Comparison of ENCODE assay signal across 12 cellular contexts in the genomic region with DNA sequence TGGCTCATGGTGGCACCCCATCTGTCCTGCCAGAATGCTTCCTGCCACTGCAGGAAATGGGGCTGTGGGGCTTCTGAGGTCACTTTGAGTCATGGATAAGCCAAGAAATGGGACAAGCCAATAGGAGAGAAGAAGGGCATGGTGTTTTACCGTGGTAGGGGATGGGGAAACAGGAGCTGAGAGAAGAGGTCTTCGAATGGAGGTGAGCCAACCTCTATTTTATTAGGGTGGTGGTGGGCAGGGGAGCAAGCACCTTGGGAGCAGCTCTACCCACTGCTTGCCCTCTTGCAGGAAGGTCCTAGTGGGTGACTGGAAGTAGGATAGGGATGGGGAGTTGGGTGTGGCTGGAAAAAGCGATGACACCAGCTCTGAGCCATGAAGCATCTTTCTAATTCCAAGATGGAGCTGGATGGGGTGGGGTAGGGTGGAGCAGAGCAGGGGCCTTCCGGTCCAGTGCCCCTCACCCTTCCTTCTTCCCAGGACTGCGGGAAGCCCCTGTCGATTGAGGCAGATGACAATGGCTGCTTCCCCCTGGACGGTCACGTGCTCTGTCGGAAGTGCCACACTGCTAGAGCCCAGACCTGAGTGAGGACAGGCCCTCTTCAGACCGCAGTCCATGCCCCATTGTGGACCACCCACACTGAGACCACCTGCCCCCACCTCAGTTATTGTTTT. TPM values are rescaled to one million over a fixed set of nuclear protein-coding genes. Genes with fewer than 3 reads are reported as not detected.
A peak's percentile ranks its signal among the peaks of the same experiment; 100 is the strongest.
DNase-seq lines count a peak whose midpoint lies in the region; ATAC-seq and TF ChIP-seq lines count a peak whose summit lies in the region.
"Had no signal": no experiment of that assay in that cellular context is flagged by ENCODE, and none has a peak within 500 bp of the region (broad histone marks: within the 10 kb centered on the region; RNA-seq: fewer than 3 reads in every experiment).

No MANE protein-coding gene starts in this region.

- H3K79me1 ChIP-seq in mesenchymal stem cell (replicated peaks; ENCODE audit: low read length, poor library complexity, severe bottlenecking) = peaks cover 9% of the 10 kb centered on the region

- WGBS in mesenchymal stem cell = 94% methylated on average over 10 of the region's 10 CpGs
- WGBS in ovary, 3 donors = 88 to 92% (median 91%) methylated on average over 10 of the region's 10 CpGs

- no peak overlapping the region for H2BK5ac ChIP-seq in mesenchymal stem cell (ENCODE audit: low read depth, low read length, poor library complexity, severe bottlenecking)

- no peak overlapping the region for H2AK5ac ChIP-seq in mesenchymal stem cell (ENCODE audit: low read length, severe bottlenecking)

- H3K9ac ChIP-seq in mesenchymal stem cell (ENCODE audit: low read length) (peak overlapping the region; percentile 92), MM.1S (ENCODE audit: low read length) (no peak overlapping the region)

- H3K9me3 Mint-ChIP-seq in natural killer cell treated with Interleukin-12 subunit alpha and Interleukin-12 subunit beta and Interleukin-15 and Interleukin-18, amount 100 ng/mL, for 72 hours = no peaks in the 10 kb centered on the region
- H3K9me3 Mint-ChIP-seq in natural killer cell = no peaks in the 10 kb centered on the region
- no peaks in the 10 kb centered on the region for H3K9me3 Mint-ChIP-seq in activated naive CD8-positive, alpha-beta T cell treated with anti-CD3 and anti-CD28 coated beads, Interleukin-2, amount 10 ng/mL, durations not matched to agents 7 days and 5 days
- H3K9me3 Mint-ChIP-seq: naive B cell had no signal

- no peak overlapping the region for H4K91ac ChIP-seq in mesenchymal stem cell (ENCODE audit: low read length)

- no peak overlapping the region for H3K14ac ChIP-seq in mesenchymal stem cell (ENCODE audit: low read length in 2 of 2)

- no peak for TF ChIP-seq CTCF in natural killer cell (IDR thresholded peaks at IDR 0.05)
- no peak for TF ChIP-seq CTCF in MM.1S (IDR thresholded peaks at IDR 0.05; ENCODE audit: low read length)
- no peak for TF ChIP-seq CTCF in GM20000 (IDR thresholded peaks at IDR 0.05; ENCODE audit: extremely low read depth, missing control alignments)
- no peak for TF ChIP-seq CTCF in ovary (IDR thresholded peaks at IDR 0.05)

- no peaks in the 10 kb centered on the region for H3K36me3 Mint-ChIP-seq in natural killer cell treated with Interleukin-12 subunit alpha and Interleukin-12 subunit beta and Interleukin-15 and Interleukin-18, amount 100 ng/mL, for 72 hours
- no peaks in the 10 kb centered on the region for H3K36me3 Mint-ChIP-seq in natural killer cell
- peaks cover 19% of the 10 kb centered on the region for H3K36me3 Mint-ChIP-seq in activated naive CD8-positive, alpha-beta T cell treated with anti-CD3 and anti-CD28 coated beads, Interleukin-2, amount 10 ng/mL, durations not matched to agents 7 days and 5 days

- no peak for ATAC-seq in natural killer cell treated with Interleukin-12 subunit alpha and Interleukin-12 subunit beta and Interleukin-15 and Interleukin-18, amount 100 ng/mL, for 72 hours
- no peak for ATAC-seq in natural killer cell
- no peak for ATAC-seq in activated naive CD8-positive, alpha-beta T cell treated with anti-CD3 and anti-CD28 coated beads, Interleukin-2, amount 10 ng/mL, durations not matched to agents 7 days and 5 days (ENCODE audit: low read depth)

- no peak overlapping the region for H3K4me3 Mint-ChIP-seq in natural killer cell treated with Interleukin-12 subunit alpha and Interleukin-12 subunit beta and Interleukin-15 and Interleukin-18, amount 100 ng/mL, for 72 hours
- H3K4me3 Mint-ChIP-seq in natural killer cell = no peak overlapping the region
- no peak overlapping the region for H3K4me3 Mint-ChIP-seq in activated naive CD8-positive, alpha-beta T cell treated with anti-CD3 and anti-CD28 coated beads, Interleukin-2, amount 10 ng/mL, durations not matched to agents 7 days and 5 days
- H3K4me3 Mint-ChIP-seq: naive B cell had no signal

- H3K4me2 ChIP-seq in mesenchymal stem cell (ENCODE audit: low read length, poor library complexity, severe bottlenecking) (no peak overlapping the region), MM.1S (ENCODE audit: low read depth, low read length) (no peak overlapping the region)

- no peak overlapping the region for H2BK15ac ChIP-seq in mesenchymal stem cell (ENCODE audit: low read depth, poor library complexity, severe bottlenecking)

- peaks cover 72 to 76% of the 10 kb centered on the region in 2 experiments for H3K36me3 ChIP-seq in mesenchymal stem cell (ENCODE audit: control insufficient read depth in 1 of 2, insufficient read depth in 2 of 2, low read depth in 1 of 2, low read length in 2 of 2)
- H3K36me3 ChIP-seq in MM.1S (replicated peaks; ENCODE audit: insufficient read depth, low read length) = no peaks in the 10 kb centered on the region
- no peaks in the 10 kb centered on the region for H3K36me3 ChIP-seq in ovary

- no peaks in the 10 kb centered on the region for H4K20me1 ChIP-seq in MM.1S (ENCODE audit: insufficient read depth, low read length)

- peak overlapping the region; percentile 43 to 59 for H3K27ac Mint-ChIP-seq in natural killer cell treated with Interleukin-12 subunit alpha and Interleukin-12 subunit beta and Interleukin-15 and Interleukin-18, amount 100 ng/mL, for 72 hours
- H3K27ac Mint-ChIP-seq in natural killer cell = peak overlapping the region in 1 of 2 donors; percentile 65
- peak overlapping the region; percentile 24 for H3K27ac Mint-ChIP-seq in activated naive CD8-positive, alpha-beta T cell treated with anti-CD3 and anti-CD28 coated beads, Interleukin-2, amount 10 ng/mL, durations not matched to agents 7 days and 5 days

- no peak overlapping the region for H3K23ac ChIP-seq in mesenchymal stem cell (ENCODE audit: low read length in 2 of 2)

- H3K27me3 ChIP-seq in mesenchymal stem cell (ENCODE audit: control insufficient read depth in 1 of 2, insufficient read depth in 1 of 2, low read length in 2 of 2) (no peaks in the 10 kb centered on the region), MM.1S (replicated peaks; ENCODE audit: insufficient read depth, low read length) (no peaks in the 10 kb centered on the region), ovary (no peaks in the 10 kb centered on the region)

- no peak for TF ChIP-seq EP300 in ovary (IDR thresholded peaks at IDR 0.05)

- no peak overlapping the region for H4K8ac ChIP-seq in mesenchymal stem cell (ENCODE audit: low read length)

- H2BK120ac ChIP-seq in mesenchymal stem cell (ENCODE audit: low read depth, low read length) = no peak overlapping the region

- H3K4ac ChIP-seq in mesenchymal stem cell (ENCODE audit: low read depth in 1 of 2, low read length in 2 of 2) = no peak overlapping the region

- no peak for DNase-seq in natural killer cell treated with Interleukin-12 subunit alpha and Interleukin-12 subunit beta and Interleukin-15 and Interleukin-18, amount 100 ng/mL, for 72 hours (ENCODE audit: low spot score)
- DNase-seq in natural killer cell (no peak), mesenchymal stem cell (no peak), MM.1S (no peak), GM20000 (ENCODE audit: low spot score) (no peak), cerebellar nuclear complex (lab: John Stamatoyannopoulos, UW) (no peak), ovary (no peak)
- DNase-seq in activated naive CD8-positive, alpha-beta T cell treated with anti-CD3 and anti-CD28 coated beads, Interleukin-2, amount 10 ng/mL, durations not matched to agents 7 days and 5 days = no peak
- DNase-seq: naive B cell, NCI-H1105, NCI-H510A treated with DMSO at 0.1 percent for 48 hours had no signal

- H3K4me1 ChIP-seq in mesenchymal stem cell (ENCODE audit: control insufficient read depth, insufficient read depth, low read depth, low read length) (peaks cover 49% of the 10 kb centered on the region), MM.1S (ENCODE audit: low read length) (no peaks in the 10 kb centered on the region), ovary (ENCODE audit: insufficient read depth) (peaks cover 28% of the 10 kb centered on the region)

- H3K79me2 ChIP-seq in MM.1S (ENCODE audit: low read length) = no peaks in the 10 kb centered on the region

- no peak overlapping the region for H2AFZ ChIP-seq in mesenchymal stem cell (ENCODE audit: low read depth, low read length)
- H2AFZ ChIP-seq in MM.1S (ENCODE audit: low read length) = no peak overlapping the region

- H3K18ac ChIP-seq in mesenchymal stem cell (ENCODE audit: low read depth in 1 of 2, low read length in 2 of 2) = no peak overlapping the region

- POLR2A ChIA-PET in activated naive CD8-positive, alpha-beta T cell treated with anti-CD3 and anti-CD28 coated beads, Interleukin-2, amount 10 ng/mL, durations not matched to agents 7 days and 5 days (lab: Charles Lee) = interaction anchor here (1.1 to 6.7 kb wide), 4 partner anchors 10 to 18 kb away, joined by 3 to 40 read pairs (median 4); a partner anchor contains a TSS

- peaks cover 12 to 22% of the 10 kb centered on the region in 2 donors for H3K4me1 Mint-ChIP-seq in natural killer cell treated with Interleukin-12 subunit alpha and Interleukin-12 subunit beta and Interleukin-15 and Interleukin-18, amount 100 ng/mL, for 72 hours (ENCODE audit: low read depth in 2 of 2)
- peaks cover 7 to 20% of the 10 kb centered on the region in 2 donors for H3K4me1 Mint-ChIP-seq in natural killer cell
- peaks cover 16% of the 10 kb centered on the region for H3K4me1 Mint-ChIP-seq in activated naive CD8-positive, alpha-beta T cell treated with anti-CD3 and anti-CD28 coated beads, Interleukin-2, amount 10 ng/mL, durations not matched to agents 7 days and 5 days

- H3K9me2 ChIP-seq in MM.1S (replicated peaks; ENCODE audit: insufficient read depth, low read length) = no peaks in the 10 kb centered on the region

- no peaks in the 10 kb centered on the region for H3F3A ChIP-seq in MM.1S (ENCODE audit: insufficient read depth, low read length)

- H3K9me3 ChIP-seq in mesenchymal stem cell (ENCODE audit: control insufficient read depth, low read length) = no peaks in the 10 kb centered on the region
- H3K9me3 ChIP-seq in MM.1S (replicated peaks; ENCODE audit: insufficient read depth, low read length) = no peaks in the 10 kb centered on the region
- H3K9me3 ChIP-seq in ovary = no peaks in the 10 kb centered on the region

- no peaks in the 10 kb centered on the region for H3K27me3 Mint-ChIP-seq in natural killer cell treated with Interleukin-12 subunit alpha and Interleukin-12 subunit beta and Interleukin-15 and Interleukin-18, amount 100 ng/mL, for 72 hours
- H3K27me3 Mint-ChIP-seq in natural killer cell (ENCODE audit: low read depth in 2 of 2) = no peaks in the 10 kb centered on the region
- no peaks in the 10 kb centered on the region for H3K27me3 Mint-ChIP-seq in activated naive CD8-positive, alpha-beta T cell treated with anti-CD3 and anti-CD28 coated beads, Interleukin-2, amount 10 ng/mL, durations not matched to agents 7 days and 5 days

- no peak for TF ChIP-seq POLR2A in ovary (IDR thresholded peaks at IDR 0.05)

- H3K4me3 ChIP-seq in mesenchymal stem cell (ENCODE audit: insufficient read depth in 1 of 2, low read depth in 1 of 2, low read length in 2 of 2) (peak overlapping the region in 1 of 2 experiments; percentile 32), MM.1S (ENCODE audit: low read length) (no peak overlapping the region), ovary (no peak overlapping the region)

- intact Hi-C loops in natural killer cell (cut with micrococcal nuclease) (no loop called here), ovary (cut with DNase I) (no loop called here)

- H2BK12ac ChIP-seq in mesenchymal stem cell (ENCODE audit: low read length in 2 of 2) = no peak overlapping the region

- H3K27ac ChIP-seq in mesenchymal stem cell (ENCODE audit: low read length, poor library complexity, severe bottlenecking) (no peak overlapping the region), MM.1S (ENCODE audit: low read length) (no peak overlapping the region), ovary (peak overlapping the region in 1 of 2 donors; percentile 73)

RNA-seq across cellular contexts. Expression of a gene that starts 9.1 kb away (rescaled TPM):
- 100 to 1,000 TPM in 1 of 2 donors, 10 to 100 TPM in 1; 81.6 to 114 TPM for total RNA-seq in natural killer cell treated with Interleukin-12 subunit alpha and Interleukin-12 subunit beta and Interleukin-15 and Interleukin-18, amount 100 ng/mL, for 72 hours
- total RNA-seq in natural killer cell (100 to 1,000 TPM; 168 to 219 (median 186) TPM), ovary (100 to 1,000 TPM in 5 of 7 donors, 10 to 100 TPM in 2; 44.2 to 282 (median 195) TPM)
- 100 to 1,000 TPM; 199 to 200 TPM for total RNA-seq in activated naive CD8-positive, alpha-beta T cell treated with anti-CD3 and anti-CD28 coated beads, Interleukin-2, amount 10 ng/mL, durations not matched to agents 7 days and 5 days
- 317 TPM for polyA plus RNA-seq in mesenchymal stem cell (2013, experiment 1 of 2)
- polyA plus RNA-seq in mesenchymal stem cell (2013, experiment 2 of 2) = 305 TPM
- 100 to 1,000 TPM in 1 of 2 donors, 10 to 100 TPM in 1; 91.8 to 109 TPM for polyA plus RNA-seq in ovary

RNA-seq across cellular contexts. Expression of a gene that starts 18.4 kb away (rescaled TPM):
- under 1 TPM in 1 of 2 donors, not detected in 1; 0.21 TPM for total RNA-seq in natural killer cell treated with Interleukin-12 subunit alpha and Interleukin-12 subunit beta and Interleukin-15 and Interleukin-18, amount 100 ng/mL, for 72 hours
- total RNA-seq in natural killer cell = 1 to 10 TPM in 2 of 3 donors, not detected in 1; 1.0 to 1.2 TPM
- 10 to 100 TPM; 27.3 to 28.2 TPM for total RNA-seq in activated naive CD8-positive, alpha-beta T cell treated with anti-CD3 and anti-CD28 coated beads, Interleukin-2, amount 10 ng/mL, durations not matched to agents 7 days and 5 days
- polyA plus RNA-seq in mesenchymal stem cell (2013, experiment 1 of 2) = 0.10 TPM
- polyA plus RNA-seq in mesenchymal stem cell (2013, experiment 2 of 2) = 0.03 TPM
- 10 to 100 TPM in 1 of 7 donors, 1 to 10 TPM in 4, under 1 TPM in 1, not detected in 1; 0.40 to 21.3 (median 2.6) TPM for total RNA-seq in ovary
- polyA plus RNA-seq in ovary = under 1 TPM; 0.21 to 0.45 TPM
- total RNA-seq: RPMI7951 had no signal

RNA-seq across cellular contexts. Expression of a gene that starts 27.7 kb away (rescaled TPM):
- 1 to 10 TPM; 2.9 TPM for total RNA-seq in natural killer cell treated with Interleukin-12 subunit alpha and Interleukin-12 subunit beta and Interleukin-15 and Interleukin-18, amount 100 ng/mL, for 72 hours
- 1 to 10 TPM; 2.3 to 2.8 (median 2.5) TPM for total RNA-seq in natural killer cell
- total RNA-seq in activated naive CD8-positive, alpha-beta T cell treated with anti-CD3 and anti-CD28 coated beads, Interleukin-2, amount 10 ng/mL, durations not matched to agents 7 days and 5 days = 1 to 10 TPM; 2.3 to 2.9 TPM
- polyA plus RNA-seq in mesenchymal stem cell (2013, experiment 1 of 2) = 0.28 TPM
- 0.30 TPM for polyA plus RNA-seq in mesenchymal stem cell (2013, experiment 2 of 2)
- total RNA-seq in ovary = under 1 TPM; 0.34 to 0.99 (median 0.79) TPM
- polyA plus RNA-seq in ovary = under 1 TPM; 0.29 to 0.83 TPM
- total RNA-seq: RPMI7951 had no signal

RNA-seq across cellular contexts. Expression of a gene that starts 53.0 kb away (rescaled TPM):
- total RNA-seq in natural killer cell treated with Interleukin-12 subunit alpha and Interleukin-12 subunit beta and Interleukin-15 and Interleukin-18, amount 100 ng/mL, for 72 hours = not detected
- under 1 TPM in 1 of 3 donors, not detected in 2; 0.40 TPM for total RNA-seq in natural killer cell
- total RNA-seq in activated naive CD8-positive, alpha-beta T cell treated with anti-CD3 and anti-CD28 coated beads, Interleukin-2, amount 10 ng/mL, durations not matched to agents 7 days and 5 days = under 1 TPM in 1 of 2 experiments, not detected in 1; 0.65 TPM
- polyA plus RNA-seq in mesenchymal stem cell (2013, experiment 1 of 2) = not detected
- polyA plus RNA-seq in mesenchymal stem cell (2013, experiment 2 of 2) = not detected
- under 1 TPM in 1 of 7 donors, not detected in 6; 0.98 TPM for total RNA-seq in ovary
- polyA plus RNA-seq in ovary = not detected
- total RNA-seq: RPMI7951 had no signal
